Comparison of ENCODE assay signal across 19 cellular contexts in genomic region chrX:145865082-145865481, GRCh38. TPM values are rescaled to one million over a fixed set of nuclear protein-coding genes. Genes with fewer than 3 reads are reported as not detected.
DNase-seq lines count a peak whose midpoint lies in the region; ATAC-seq, FAIRE-seq and TF ChIP-seq lines count a peak whose summit lies in the region.
"Had no signal": no experiment of that assay in that cellular context is flagged by ENCODE, and none has a peak within 500 bp of the region (broad histone marks: within the 10 kb centered on the region; RNA-seq: fewer than 3 reads in every experiment).

No MANE protein-coding gene starts in this region.

- no peaks in the 10 kb centered on the region for H4K20me1 ChIP-seq in HepG2 (ENCODE audit: insufficient read depth, low read length)

- CTCF ChIA-PET in HepG2 (lab: Yijun Ruan, JAX; ENCODE audit: low intra/inter-chr PET ratio, low total read pairs): no interaction called here

- H3K79me2 ChIP-seq in HepG2 (ENCODE audit: insufficient read depth, low read length): no peaks in the 10 kb centered on the region

- H2AFZ ChIP-seq in HepG2 (ENCODE audit: low read length): no peak overlapping the region

- ATAC-seq in HepG2 (no peak), left lobe of liver (peak; percentile 80), HG03039 (IDR thresholded peaks at IDR 0.05; ENCODE audit: unreplicated experiment) (no peak)

- H3K9me3 ChIP-seq in liver (ENCODE audit: control insufficient read depth in 4 of 4, low read length in 3 of 4): no peaks in the 10 kb centered on the region
- H3K9me3 ChIP-seq in HepG2 (ENCODE audit: low read length): peaks cover 42% of the 10 kb centered on the region; the same call in 1 of the 2 replicates
- H3K9me3 ChIP-seq in prostate gland: no peaks in the 10 kb centered on the region
- H3K9me3 ChIP-seq: BLaER1, Caco-2 had no signal

- H3K4me2 ChIP-seq in HepG2 (ENCODE audit: low read depth, low read length): no peak overlapping the region
- H3K4me2 ChIP-seq: BLaER1 had no signal

- no TSS peak for BruUV-seq in HepG2 (replicated peaks; lab: Mats Ljungman, UMichigan)

- in situ Hi-C loops in HepG2 (cut with HindIII; ENCODE audit: extremely low pct_ligation_motif_present, low pct_unique_long_range_greater_than_20kb): no loop called here

- no peak for TF ChIP-seq RAD21 in liver (IDR thresholded peaks at IDR 0.05)
- TF ChIP-seq RAD21 in HepG2 (CRISPR knock-in tag; IDR thresholded peaks at IDR 0.05): no peak

- H3K4me3 ChIP-seq in liver (ENCODE audit: low read depth in 1 of 3, low read length in 3 of 3): no peak overlapping the region
- H3K4me3 ChIP-seq in HepG2 (replicated peaks in 1 of 3; ENCODE audit: insufficient read depth in 1 of 3, low read depth in 2 of 3, low read length in 3 of 3): no peak overlapping the region
- H3K4me3 ChIP-seq in prostate gland: no peak overlapping the region
- H3K4me3 ChIP-seq: BLaER1 had no signal

- FAIRE-seq in HepG2 (lab: Jason Lieb, UNC): no peak
- FAIRE-seq: GM12892 had no signal

- WGBS in liver: 39% methylated on average over 4 of the region's 4 CpGs
- 0% methylated on average over 4 of the region's 4 CpGs for WGBS in HepG2 (ENCODE audit: low lambda C conversion rate)
- WGBS in prostate gland: 33% methylated on average over 4 of the region's 4 CpGs

- H3K36me3 ChIP-seq in liver (ENCODE audit: control insufficient read depth in 4 of 4, insufficient read depth in 3 of 4, low read depth in 1 of 4, low read length in 3 of 4): no peaks in the 10 kb centered on the region
- no peaks in the 10 kb centered on the region for H3K36me3 ChIP-seq in HepG2 (replicated peaks in 1 of 2; ENCODE audit: control insufficient read depth in 1 of 2, insufficient read depth in 2 of 2, low read length in 2 of 2)
- H3K36me3 ChIP-seq in prostate gland: no peaks in the 10 kb centered on the region
- H3K36me3 ChIP-seq: BLaER1 had no signal

- DNase-seq in HepG2 (ENCODE audit: low spot score) (no peak), left lobe of liver (ENCODE audit: low spot score) (no peak), renal cortical epithelial cell (ENCODE audit: low read depth) (peak; percentile 82), kidney glomerular epithelial cell (lab: John Stamatoyannopoulos, UW) (no peak), prostate gland (ENCODE audit: low spot score) (no peak)
- DNase-seq: AML-193; Caco-2; CD8-positive, alpha-beta memory T cell; DND-41; GDM1; GOT3; H9 had no signal

- no peak for TF ChIP-seq CTCF in liver (IDR thresholded peaks at IDR 0.05; ENCODE audit: low read depth, low read length, missing input control)
- no peak for TF ChIP-seq CTCF in HepG2 (CRISPR knock-in tag; IDR thresholded peaks at IDR 0.05)
- TF ChIP-seq CTCF in prostate gland (IDR thresholded peaks at IDR 0.05): no peak

- H3K27ac ChIP-seq in liver (ENCODE audit: low read depth in 1 of 2, low read length in 2 of 2): no peak overlapping the region
- H3K27ac ChIP-seq in HepG2 (ENCODE audit: extremely low read length, insufficient read depth, low read length): no peak overlapping the region
- H3K27ac ChIP-seq in prostate gland: no peak overlapping the region
- H3K27ac ChIP-seq: 22Rv1, BLaER1 had no signal

- POLR2A ChIA-PET in HepG2 (lab: Yijun Ruan, JAX): no interaction called here

- H3K27me3 ChIP-seq in liver (ENCODE audit: control insufficient read depth in 4 of 4, insufficient read depth in 4 of 4, low read length in 3 of 4) (no peaks in the 10 kb centered on the region), HepG2 (ENCODE audit: control insufficient read depth in 1 of 2, insufficient read depth in 2 of 2, low read length in 2 of 2) (no peaks in the 10 kb centered on the region), prostate gland (replicated peaks; ENCODE audit: insufficient read depth) (no peaks in the 10 kb centered on the region)

- H3K9ac ChIP-seq in liver (ENCODE audit: low read depth in 1 of 2, low read length in 2 of 2) (no peak overlapping the region), HepG2 (ENCODE audit: insufficient read depth, low read depth, low read length) (no peak overlapping the region)
- H3K9ac ChIP-seq: BLaER1 had no signal

- H3K4me1 ChIP-seq in liver (ENCODE audit: control insufficient read depth in 4 of 4, insufficient read depth in 4 of 4, low read length in 3 of 4) (no peaks in the 10 kb centered on the region), HepG2 (ENCODE audit: insufficient read depth, low read length) (no peaks in the 10 kb centered on the region), prostate gland (replicated peaks) (no peaks in the 10 kb centered on the region)
- H3K4me1 ChIP-seq: BLaER1, Caco-2 had no signal

- TF ChIP-seq EP300 in HepG2 (IDR thresholded peaks at IDR 0.05; ENCODE audit: low read depth in 2 of 2, low read length in 2 of 2) (no peak), HepG2 (CRISPR knock-in tag; IDR thresholded peaks at IDR 0.05; ENCODE audit: borderline replicate concordance) (no peak)

- intact Hi-C loops in HepG2 (cut with micrococcal nuclease; ENCODE audit: unreplicated experiment) (no loop called here), prostate gland (cut with DNase I) (no loop called here)

- TF ChIP-seq POLR2A in HepG2 (IDR thresholded peaks at IDR 0.05; ENCODE audit: insufficient read depth in 1 of 2, low read depth in 2 of 2, low read length in 2 of 2): no peak
- no peak for TF ChIP-seq POLR2A in prostate gland (IDR thresholded peaks at IDR 0.05)

TF ChIP-seq in liver, 16 proteins besides CTCF, POLR2A, EP300 and RAD21 (continues in another document):
- TF ChIP-seq SP1 (IDR thresholded peaks at IDR 0.05) (peak; percentile 20), TAF1 (conservative IDR thresholded peaks at IDR 0.05) (no peak), JUND (IDR thresholded peaks at IDR 0.05) (no peak), HNF4A (conservative IDR thresholded peaks at IDR 0.05) (peak in 1 of 2 donors; percentile 13), RXRA (IDR thresholded peaks at IDR 0.05) (peak in 1 of 2 donors; percentile 8)

TF ChIP-seq in HepG2, 621 proteins besides CTCF, POLR2A, EP300 and RAD21 (continues in another document):
- no peak for TF ChIP-seq TFE3 (CRISPR knock-in tag; IDR thresholded peaks at IDR 0.05)
- TF ChIP-seq SMAD3 (CRISPR knock-in tag; IDR thresholded peaks at IDR 0.05): no peak
- no peak for TF ChIP-seq ZNF547 (CRISPR knock-in tag; IDR thresholded peaks at IDR 0.05)
- no peak for TF ChIP-seq FOXK1 (CRISPR knock-in tag; IDR thresholded peaks at IDR 0.05; ENCODE audit: borderline replicate concordance, low read depth)
- TF ChIP-seq RFX3 (CRISPR knock-in tag; IDR thresholded peaks at IDR 0.05): no peak
- TF ChIP-seq TARDBP (CRISPR knock-in tag; IDR thresholded peaks at IDR 0.05): no peak
- no peak for TF ChIP-seq ZNF441 (CRISPR knock-in tag; IDR thresholded peaks at IDR 0.05; ENCODE audit: borderline replicate concordance)
- TF ChIP-seq AGO2 (optimal IDR thresholded peaks at IDR 0.05; ENCODE audit: low read depth, low read length): no peak
- TF ChIP-seq, protein P1, sequence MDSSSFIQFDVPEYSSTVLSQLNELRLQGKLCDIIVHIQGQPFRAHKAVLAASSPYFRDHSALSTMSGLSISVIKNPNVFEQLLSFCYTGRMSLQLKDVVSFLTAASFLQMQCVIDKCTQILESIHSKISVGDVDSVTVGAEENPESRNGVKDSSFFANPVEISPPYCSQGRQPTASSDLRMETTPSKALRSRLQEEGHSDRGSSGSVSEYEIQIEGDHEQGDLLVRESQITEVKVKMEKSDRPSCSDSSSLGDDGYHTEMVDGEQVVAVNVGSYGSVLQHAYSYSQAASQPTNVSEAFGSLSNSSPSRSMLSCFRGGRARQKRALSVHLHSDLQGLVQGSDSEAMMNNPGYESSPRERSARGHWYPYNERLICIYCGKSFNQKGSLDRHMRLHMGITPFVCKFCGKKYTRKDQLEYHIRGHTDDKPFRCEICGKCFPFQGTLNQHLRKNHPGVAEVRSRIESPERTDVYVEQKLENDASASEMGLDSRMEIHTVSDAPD (CRISPR knock-in tag; IDR thresholded peaks at IDR 0.05): no peak

RNA-seq across cellular contexts. Expression of gene SLITRK2, which starts 47.5 kb away (rescaled TPM):
- under 1 TPM in 1 of 2 donors, not detected in 1; 0.08 TPM for total RNA-seq in liver
- under 1 TPM in 1 of 2 donors, not detected in 1; 0.03 TPM for polyA plus RNA-seq in liver
- total RNA-seq in HepG2 (2016; rRNA removed; fragmentation: Illumina TruSeq; extraction: Trizol): not detected in 2 replicates
- not detected in 2 replicates for total RNA-seq in HepG2 (2016; cell fraction: cytosol; rRNA removed; fragmentation: Illumina TruSeq; extraction: Trizol; ENCODE audit: low read depth)
- total RNA-seq in HepG2 (2016; cell fraction: insoluble cytoplasmic fraction; rRNA removed; fragmentation: Illumina TruSeq; extraction: Trizol): not detected in 2 replicates
- total RNA-seq in HepG2 (2016; cell fraction: membrane; rRNA removed; fragmentation: Illumina TruSeq; extraction: Trizol): not detected in 2 replicates
- not detected in 2 replicates for total RNA-seq in HepG2 (2016; cell fraction: nucleus; rRNA removed; fragmentation: Illumina TruSeq; extraction: Trizol)
- polyA plus RNA-seq in HepG2 (2011; rRNA removed): not detected in 2 replicates
- not detected in 2 replicates for polyA plus RNA-seq in HepG2 (2011; cell fraction: cytosol; rRNA removed)
- polyA plus RNA-seq in HepG2 (2011; cell fraction: nucleus; rRNA removed): not detected in 2 replicates
- not detected in 2 replicates for polyA plus RNA-seq in HepG2 (2012)
- not detected in 2 replicates for polyA plus RNA-seq in HepG2 (2016; cell fraction: cytosol; fragmentation: Illumina TruSeq; extraction: Trizol; ENCODE audit: low read depth)
- not detected in 2 replicates for polyA plus RNA-seq in HepG2 (2016; cell fraction: insoluble cytoplasmic fraction; fragmentation: Illumina TruSeq; extraction: Trizol; ENCODE audit: low read depth)
- polyA plus RNA-seq in HepG2 (2016; cell fraction: membrane; fragmentation: Illumina TruSeq; extraction: Trizol; ENCODE audit: low read depth): not detected in 2 replicates
- not detected in 2 replicates for polyA plus RNA-seq in HepG2 (2016; cell fraction: nucleus; fragmentation: Illumina TruSeq; extraction: Trizol; ENCODE audit: insufficient read depth, low read depth)
- polyA minus RNA-seq in HepG2 (2011; rRNA and poly(A)+ RNA removed; ENCODE audit: low replicate concordance): not detected in 2 replicates
- polyA minus RNA-seq in HepG2 (2011; cell fraction: cytosol; rRNA and poly(A)+ RNA removed): not detected in 2 replicates
- not detected in 2 replicates for polyA minus RNA-seq in HepG2 (2011; cell fraction: nucleus; rRNA and poly(A)+ RNA removed)
- 0.03 TPM for total RNA-seq in left lobe of liver
- 0.10 and 0.17 TPM in 2 replicates for total RNA-seq in renal cortical epithelial cell
- total RNA-seq in prostate gland: under 1 TPM; 0.05 to 0.40 TPM
- total RNA-seq: A673; Caco-2; CD8-positive, alpha-beta memory T cell; HT1080 had no signal
- polyA plus RNA-seq: CD8-positive, alpha-beta memory T cell had no signal
